1 cellular context compared by ENCODE assay signal in genomic region chrX:123830309-123830708, GRCh38.
TF ChIP-seq lines count a peak whose summit lies in the region.

No MANE protein-coding gene starts in this region.

TF ChIP-seq in HepG2, 621 proteins besides CTCF, POLR2A, EP300 and RAD21 (continued from another document):
- TF ChIP-seq TFE3 (CRISPR knock-in tag; IDR thresholded peaks at IDR 0.05), result no peak
- TF ChIP-seq SP2 (CRISPR knock-in tag; IDR thresholded peaks at IDR 0.05), result no peak
- TF ChIP-seq SP5 (CRISPR knock-in tag; IDR thresholded peaks at IDR 0.05; ENCODE audit: borderline replicate concordance, low read depth), result peak; percentile 92
- TF ChIP-seq RBM22 (optimal IDR thresholded peaks at IDR 0.05; ENCODE audit: low read length), result no peak
- no peak for TF ChIP-seq MNT (IDR thresholded peaks at IDR 0.05)
- no peak for TF ChIP-seq ZNF251 (CRISPR knock-in tag; IDR thresholded peaks at IDR 0.05)
- TF ChIP-seq HOXA3 (CRISPR knock-in tag; IDR thresholded peaks at IDR 0.05), result peak; percentile 59; the same call in 1 of the 2 replicates
- TF ChIP-seq NFE2L1 (CRISPR knock-in tag; IDR thresholded peaks at IDR 0.05; ENCODE audit: borderline replicate concordance), result no peak
- TF ChIP-seq SCMH1 (CRISPR knock-in tag; IDR thresholded peaks at IDR 0.05; ENCODE audit: borderline replicate concordance), result no peak
- TF ChIP-seq SMAD9 (CRISPR knock-in tag; IDR thresholded peaks at IDR 0.05), result no peak
- no peak for TF ChIP-seq ZNF614 (CRISPR knock-in tag; IDR thresholded peaks at IDR 0.05; ENCODE audit: borderline replicate concordance)
- peak; percentile 40 for TF ChIP-seq SKI (IDR thresholded peaks at IDR 0.05; ENCODE audit: partially characterized antibody)
